Comparison of ENCODE assay signal across 21 cellular contexts in genomic region chr6:169082817-169083540, GRCh38.
DNase-seq lines count a peak whose midpoint lies in the region; ATAC-seq and TF ChIP-seq lines count a peak whose summit lies in the region.
"Had no signal": no experiment of that assay in that cellular context is flagged by ENCODE, and none has a peak within 500 bp of the region (broad histone marks: within the 10 kb centered on the region; RNA-seq: fewer than 3 reads in every experiment).

No MANE protein-coding gene starts in this region.

- ATAC-seq in gastroesophageal sphincter (peak; percentile 18), upper lobe of left lung (ENCODE audit: low FRiP score in 2 of 2) (peak; percentile 37 to 47)
- ATAC-seq: GM23338 had no signal

- peak overlapping the region; percentile 67 for H3K27ac Mint-ChIP-seq in neural progenitor cell
- H3K27ac Mint-ChIP-seq in endodermal cell, result no peak overlapping the region
- H3K27ac Mint-ChIP-seq: CD8-positive, alpha-beta memory T cell; GM23338; IgD-negative memory B cell had no signal

- no peaks in the 10 kb centered on the region for H3K4me1 ChIP-seq in gastroesophageal sphincter
- no peaks in the 10 kb centered on the region for H3K4me1 ChIP-seq in neural progenitor cell
- no peaks in the 10 kb centered on the region for H3K4me1 ChIP-seq in upper lobe of left lung
- H3K4me1 ChIP-seq in endodermal cell (ENCODE audit: control insufficient read depth, insufficient read depth, low read length), result no peaks in the 10 kb centered on the region
- H3K4me1 ChIP-seq: HAP-1 had no signal

- H3K9me3 Mint-ChIP-seq in neural progenitor cell, result peaks cover 3% of the 10 kb centered on the region
- H3K9me3 Mint-ChIP-seq in endodermal cell, result peaks cover 7% of the 10 kb centered on the region
- H3K9me3 Mint-ChIP-seq: CD8-positive, alpha-beta memory T cell; GM23338 had no signal

- H3F3A ChIP-seq in neural progenitor cell (ENCODE audit: low read depth), result no peaks in the 10 kb centered on the region

- TF ChIP-seq EP300 in gastroesophageal sphincter (IDR thresholded peaks at IDR 0.05) (no peak), upper lobe of left lung (IDR thresholded peaks at IDR 0.05) (no peak)

- no peak overlapping the region for H3K9ac ChIP-seq in neural progenitor cell
- no peak overlapping the region for H3K9ac ChIP-seq in endodermal cell (ENCODE audit: extremely low read depth, low read length, poor library complexity, severe bottlenecking)

- no peaks in the 10 kb centered on the region for H3K79me2 ChIP-seq in neural progenitor cell (ENCODE audit: low read depth)

- no peaks in the 10 kb centered on the region for H3K27me3 ChIP-seq in gastroesophageal sphincter
- no peaks in the 10 kb centered on the region for H3K27me3 ChIP-seq in neural progenitor cell
- no peaks in the 10 kb centered on the region for H3K27me3 ChIP-seq in upper lobe of left lung
- no peaks in the 10 kb centered on the region for H3K27me3 ChIP-seq in endodermal cell (ENCODE audit: control insufficient read depth, insufficient read depth, low read length, poor library complexity, severe bottlenecking)
- H3K27me3 ChIP-seq: SJCRH30 had no signal

- 91 to 94% methylated on average over 2 to 5 of the region's 8 CpGs for WGBS in gastroesophageal sphincter (ENCODE audit: low coverage in 1 of 2), 2 donors
- 83 to 84% methylated on average over 5 to 7 of the region's 8 CpGs for WGBS in upper lobe of left lung, 2 donors
- 91 to 92% methylated on average over 4 to 8 of the region's 8 CpGs for WGBS in endodermal cell (ENCODE audit: insufficient coverage in 1 of 2, insufficient read length in 1 of 2), 2 experiments

- H3K27me3 Mint-ChIP-seq in neural progenitor cell (ENCODE audit: insufficient read depth, low read depth) (peaks cover 9% of the 10 kb centered on the region), endodermal cell (ENCODE audit: insufficient read depth) (no peaks in the 10 kb centered on the region)
- H3K27me3 Mint-ChIP-seq: CD8-positive, alpha-beta memory T cell; IgD-negative memory B cell had no signal

- no peak overlapping the region for H3K4me3 ChIP-seq in gastroesophageal sphincter
- no peak overlapping the region for H3K4me3 ChIP-seq in neural progenitor cell
- no peak overlapping the region for H3K4me3 ChIP-seq in upper lobe of left lung
- no peak overlapping the region for H3K4me3 ChIP-seq in endodermal cell (ENCODE audit: low read length)
- H3K4me3 ChIP-seq: GM23338, HAP-1, SJCRH30 had no signal

- H3K9me3 ChIP-seq in gastroesophageal sphincter, result no peaks in the 10 kb centered on the region
- no peaks in the 10 kb centered on the region for H3K9me3 ChIP-seq in neural progenitor cell (ENCODE audit: low read depth)
- no peaks in the 10 kb centered on the region for H3K9me3 ChIP-seq in upper lobe of left lung
- H3K9me3 ChIP-seq in endodermal cell (ENCODE audit: control insufficient read depth, low read length), result peaks cover 2% of the 10 kb centered on the region
- H3K9me3 ChIP-seq: HAP-1 had no signal

- TF ChIP-seq CTCF in gastroesophageal sphincter (IDR thresholded peaks at IDR 0.05) (no peak), neural progenitor cell (IDR thresholded peaks at IDR 0.05) (no peak), upper lobe of left lung (IDR thresholded peaks at IDR 0.05) (no peak), endodermal cell (conservative IDR thresholded peaks at IDR 0.05) (no peak)

- no peak for TF ChIP-seq POLR2A in gastroesophageal sphincter (IDR thresholded peaks at IDR 0.05)
- TF ChIP-seq POLR2A in upper lobe of left lung (IDR thresholded peaks at IDR 0.05), result no peak

- peak; percentile 22 for DNase-seq in NCI-H146 (lab: John Stamatoyannopoulos, UW)
- no peak for DNase-seq in NCI-H146 treated with DMSO at 0.1 percent for 48 hours (lab: John Stamatoyannopoulos, UW; ENCODE audit: unreplicated experiment)
- no peak for DNase-seq in neural progenitor cell (ENCODE audit: low spot score)
- DNase-seq in upper lobe of left lung, result no peak
- DNase-seq in NCI-H2171 treated with DMSO at 0.1 percent for 48 hours (lab: John Stamatoyannopoulos, UW), result no peak
- no peak for DNase-seq in endodermal cell
- DNase-seq in stimulated activated CD4-positive, alpha-beta T cell treated with anti-CD3 and anti-CD28 coated beads, Interleukin-1b, Interleukin-23, amount 100 ng/mL, for 48 hours, result no peak
- DNase-seq: C1 segment of cervical spinal cord; CD8-positive, alpha-beta memory T cell; NCI-H1105; NCI-H1694 treated with DMSO at 0.1 percent for 48 hours; NCI-H2081 treated with DMSO at 0.1 percent for 48 hours; NCI-H446 treated with DMSO at 0.1 percent for 48 hours; NCI-H526 treated with DMSO at 0.1 percent for 48 hours; OCI-M1; SJCRH30 had no signal

- H3K4me2 ChIP-seq in neural progenitor cell, result no peak overlapping the region
- H3K4me2 ChIP-seq: GM23338 had no signal

- no peak overlapping the region for H3K4me3 Mint-ChIP-seq in neural progenitor cell
- no peak overlapping the region for H3K4me3 Mint-ChIP-seq in endodermal cell
- H3K4me3 Mint-ChIP-seq: CD8-positive, alpha-beta memory T cell; GM23338; IgD-negative memory B cell had no signal

- H3K4me1 Mint-ChIP-seq in neural progenitor cell (peaks cover 19% of the 10 kb centered on the region), endodermal cell (no peaks in the 10 kb centered on the region)
- H3K4me1 Mint-ChIP-seq: CD8-positive, alpha-beta memory T cell; GM23338; IgD-negative memory B cell had no signal

- H2AFZ ChIP-seq in neural progenitor cell (replicated peaks), result peak overlapping the region; percentile 26
- H2AFZ ChIP-seq: GM23338 had no signal

- H4K20me1 ChIP-seq in neural progenitor cell (ENCODE audit: low read depth), result no peaks in the 10 kb centered on the region

- H3K36me3 Mint-ChIP-seq in neural progenitor cell, result peaks cover 2% of the 10 kb centered on the region
- no peaks in the 10 kb centered on the region for H3K36me3 Mint-ChIP-seq in endodermal cell (ENCODE audit: low read depth)
- H3K36me3 Mint-ChIP-seq: CD8-positive, alpha-beta memory T cell; IgD-negative memory B cell had no signal

- no peak overlapping the region for H3K27ac ChIP-seq in gastroesophageal sphincter
- no peak overlapping the region for H3K27ac ChIP-seq in neural progenitor cell
- H3K27ac ChIP-seq in upper lobe of left lung, result no peak overlapping the region
- no peak overlapping the region for H3K27ac ChIP-seq in endodermal cell (ENCODE audit: low read depth, low read length)
- H3K27ac ChIP-seq: 22Rv1 had no signal

- H3K36me3 ChIP-seq in gastroesophageal sphincter (no peaks in the 10 kb centered on the region), neural progenitor cell (no peaks in the 10 kb centered on the region), upper lobe of left lung (no peaks in the 10 kb centered on the region), endodermal cell (ENCODE audit: control insufficient read depth, insufficient read depth, low read length) (no peaks in the 10 kb centered on the region)
- H3K36me3 ChIP-seq: HAP-1, SJCRH30 had no signal
